21 cellular contexts compared by ENCODE assay signal in the genomic region with DNA sequence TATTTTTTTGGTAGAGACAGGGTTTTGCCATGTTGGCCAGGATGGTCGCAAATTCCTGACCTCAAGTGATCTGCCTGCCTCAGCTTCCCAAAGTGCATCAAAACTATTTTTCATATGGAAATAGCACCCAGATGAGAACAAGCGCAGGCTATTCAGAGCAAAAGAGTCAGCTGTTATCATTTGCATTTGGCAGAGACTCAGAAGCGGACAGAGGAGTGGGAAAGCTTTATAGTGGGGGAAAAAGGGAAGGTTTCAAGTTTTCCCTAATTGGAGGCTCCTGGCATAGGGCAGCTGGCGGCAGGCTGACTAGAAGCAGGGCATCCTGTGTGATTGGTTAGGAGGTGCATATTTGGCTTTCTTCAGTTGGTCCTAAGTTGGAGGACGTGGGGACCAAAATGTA. TPM values are rescaled to one million over a fixed set of nuclear protein-coding genes. Genes with fewer than 3 reads are reported as not detected.
A peak's percentile ranks its signal among the peaks of the same experiment; 100 is the strongest.
DNase-seq lines count a peak whose midpoint lies in the region; ATAC-seq and TF ChIP-seq lines count a peak whose summit lies in the region.
"Had no signal": no experiment of that assay in that cellular context is flagged by ENCODE, and none has a peak within 500 bp of the region (broad histone marks: within the 10 kb centered on the region; RNA-seq: fewer than 3 reads in every experiment).

No MANE protein-coding gene starts in this region.

- H3K4me3 ChIP-seq in Panc1 (ENCODE audit: low read depth in 2 of 2, low read length in 2 of 2) (no peak overlapping the region), aorta (ENCODE audit: low read length in 2 of 2) (no peak overlapping the region)
- H3K4me3 ChIP-seq: SJCRH30 had no signal

- intact Hi-C loops in Panc1 (cut with micrococcal nuclease; ENCODE audit: unreplicated experiment), result no loop called here
- intact Hi-C loops in aorta (cut with DNase I), result no loop called here

- TSS peak; percentile 7 for BruUV-seq in Panc1 (replicated peaks; lab: Mats Ljungman, UMichigan)

- H3K4me1 ChIP-seq in Panc1 (ENCODE audit: control insufficient read depth, insufficient read depth, low read length) (no peaks in the 10 kb centered on the region; the same call in 1 of the 2 replicates), aorta (ENCODE audit: control insufficient read depth in 1 of 2, insufficient read depth in 2 of 2, low read length in 2 of 2) (no peaks in the 10 kb centered on the region)

- TF ChIP-seq CTCF in Panc1 (IDR thresholded peaks at IDR 0.05), result no peak

- WGBS in aorta, 2 donors, result 96% methylated on average over 5 of the region's 5 CpGs

- H3K36me3 ChIP-seq in Panc1 (ENCODE audit: control insufficient read depth, insufficient read depth, low read length) (0 out of 2 replicates have a peak, but pooled peaks cover 2% of the 10 kb centered on the region), aorta (ENCODE audit: control insufficient read depth in 1 of 2, insufficient read depth in 2 of 2, low read length in 1 of 2) (no peaks in the 10 kb centered on the region)

- H3K9me3 ChIP-seq in Panc1 (ENCODE audit: control insufficient read depth, insufficient read depth, low read depth, low read length) (no peaks in the 10 kb centered on the region), aorta (ENCODE audit: control insufficient read depth, low read length) (no peaks in the 10 kb centered on the region)
- H3K9me3 ChIP-seq: SJCRH30 had no signal

- POLR2A ChIA-PET in Panc1 (lab: Charles Lee), result no interaction called here

- H3K27ac ChIP-seq in Panc1 (ENCODE audit: low read length) (no peak overlapping the region), aorta (ENCODE audit: low read depth in 1 of 2, low read length in 2 of 2) (no peak overlapping the region)
- H3K27ac ChIP-seq: KMS-11, SJCRH30 had no signal

- no peaks in the 10 kb centered on the region for H3K27me3 ChIP-seq in Panc1 (ENCODE audit: control insufficient read depth, insufficient read depth, low read length)
- H3K27me3 ChIP-seq in aorta (ENCODE audit: control insufficient read depth in 1 of 2, insufficient read depth in 2 of 2, low read length in 1 of 2), result no peaks in the 10 kb centered on the region
- H3K27me3 ChIP-seq: SJCRH30 had no signal

- CTCF ChIA-PET in Panc1 (lab: Charles Lee), result no interaction called here

- no peak for ATAC-seq in Panc1
- no peak for ATAC-seq in aorta (ENCODE audit: low FRiP score)
- no peak for ATAC-seq in GM18867 (IDR thresholded peaks at IDR 0.05; ENCODE audit: unreplicated experiment)
- ATAC-seq: HCT116, PC-3, Right ventricle myocardium inferior, SK-N-SH treated with all-trans-retinoic acid at 6 μM for 48 hours had no signal

- in situ Hi-C loops in Panc1 (cut with HindIII; ENCODE audit: low pct_unique_long_range_greater_than_20kb, low sequenced_read_pairs), result no loop called here

- DNase-seq in Ammon's horn (ENCODE audit: low spot score) (peak; percentile 64), Panc1 (ENCODE audit: low read depth, low spot score) (no peak), hippocampal formation (lab: John Stamatoyannopoulos, UW) (peak; percentile 20 to 57), pons (ENCODE audit: low spot score) (peak; percentile 87), OCI-M2 (lab: John Stamatoyannopoulos, UW; ENCODE audit: unreplicated experiment) (no peak), aorta (no peak), dermis blood vessel endothelial cell (no peak)
- DNase-seq: AML-193; CD4-positive, alpha-beta memory T cell; COR-L47; DMS53; MM.1S; NCI-H2081; NCI-H2227 treated with DMSO at 0.1 percent for 48 hours; PC-3; SJCRH30 had no signal

RNA-seq across cellular contexts. Expression of a gene that starts 20.2 kb away (rescaled TPM):
- total RNA-seq in Panc1 (2021; ENCODE audit: unreplicated experiment) (57.9 TPM), aorta (10 to 100 TPM; 59.6 to 72.7 TPM), dermis blood vessel endothelial cell (57.7 and 67.3 TPM in 2 replicates)
- 60.0 TPM for polyA plus RNA-seq in Panc1 (2012; ENCODE audit: insufficient read length)
- 10 to 100 TPM; 29.9 to 46.5 TPM for polyA plus RNA-seq in aorta

RNA-seq across cellular contexts. Expression of a gene that starts 20.5 kb away (rescaled TPM):
- total RNA-seq in Panc1 (2021; ENCODE audit: unreplicated experiment), result 6.4 TPM
- polyA plus RNA-seq in Panc1 (2012; ENCODE audit: insufficient read length), result 3.6 TPM
- total RNA-seq in aorta, result 1 to 10 TPM; 2.3 to 3.0 TPM
- 1 to 10 TPM; 2.1 to 2.3 TPM for polyA plus RNA-seq in aorta
- 3.7 and 5.8 TPM in 2 replicates for total RNA-seq in dermis blood vessel endothelial cell

RNA-seq across cellular contexts. Expression of a gene that starts 43.7 kb away (rescaled TPM):
- 40.0 TPM for total RNA-seq in Panc1 (2021; ENCODE audit: unreplicated experiment)
- polyA plus RNA-seq in Panc1 (2012; ENCODE audit: insufficient read length), result 39.3 TPM
- total RNA-seq in aorta, result 10 to 100 TPM; 27.8 to 35.0 TPM
- polyA plus RNA-seq in aorta, result 1 to 10 TPM; 2.6 to 5.8 TPM
- 20.9 and 27.3 TPM in 2 replicates for total RNA-seq in dermis blood vessel endothelial cell

Comparison
In these comparisons a context has a peak if more than half of its experiments do, and no peak if none do; other contexts are left out.
1. DNase-seq: peak in Ammon's horn (single experiment), hippocampal formation (2 of 2) and pons (single experiment); none in Panc1 (single experiment), OCI-M2 (single experiment), aorta (0 of 2) and dermis blood vessel endothelial cell (single experiment).